19 cellular contexts compared by ENCODE assay signal in genomic region chr2:98710709-98711108, GRCh38. TPM values are rescaled to one million over a fixed set of nuclear protein-coding genes. Genes with fewer than 3 reads are reported as not detected.
DNase-seq lines count a peak whose midpoint lies in the region; ATAC-seq and TF ChIP-seq lines count a peak whose summit lies in the region.
"Had no signal": no experiment of that assay in that cellular context is flagged by ENCODE, and none has a peak within 500 bp of the region (broad histone marks: within the 10 kb centered on the region; RNA-seq: fewer than 3 reads in every experiment).

No MANE protein-coding gene starts in this region.

- peaks cover 32% of the 10 kb centered on the region for H3K36me3 Mint-ChIP-seq in activated CD4-positive, alpha-beta T cell treated with anti-CD3 and anti-CD28 coated beads, Interleukin-2, amount 10 ng/mL, durations not matched to agents 24 days and 14 days (ENCODE audit: low read depth)
- peaks cover 13% of the 10 kb centered on the region for H3K36me3 Mint-ChIP-seq in activated CD8-positive, alpha-beta T cell treated with anti-CD3 and anti-CD28 coated beads for 36 hours (ENCODE audit: low read depth)
- H3K36me3 Mint-ChIP-seq in naive thymus-derived CD8-positive, alpha-beta T cell = peaks cover 0 to 43% (median 4%) of the 10 kb centered on the region in 3 donors

- POLR2A ChIA-PET in activated CD8-positive, alpha-beta T cell treated with anti-CD3 and anti-CD28 coated beads for 36 hours (lab: Charles Lee) = interaction anchor here (0.6 to 2.4 kb wide), 6 partner anchors 9 to 102 kb away, joined by 3 to 8 read pairs (median 4); no protein-coding TSS in a partner anchor
- POLR2A ChIA-PET in naive thymus-derived CD8-positive, alpha-beta T cell (lab: Charles Lee) = interaction anchor here (1.2 to 3.1 kb wide), 3 partner anchors 50 to 60 kb away, joined by 4 to 17 read pairs (median 4); no protein-coding TSS in a partner anchor
- POLR2A ChIA-PET in RWPE1 (lab: Yijun Ruan, JAX; ENCODE audit: low non-redundant PET) = no interaction called here

- no peaks in the 10 kb centered on the region for H3K9me3 Mint-ChIP-seq in activated CD4-positive, alpha-beta T cell treated with anti-CD3 and anti-CD28 coated beads, Interleukin-2, amount 10 ng/mL, durations not matched to agents 24 days and 14 days
- no peaks in the 10 kb centered on the region for H3K9me3 Mint-ChIP-seq in activated CD8-positive, alpha-beta T cell treated with anti-CD3 and anti-CD28 coated beads for 36 hours
- no peaks in the 10 kb centered on the region for H3K9me3 Mint-ChIP-seq in naive thymus-derived CD8-positive, alpha-beta T cell

- H3K27ac ChIP-seq in RWPE1 = no peak overlapping the region
- H3K27ac ChIP-seq: PC-9, vagina had no signal

- CTCF ChIA-PET in activated CD8-positive, alpha-beta T cell treated with anti-CD3 and anti-CD28 coated beads for 36 hours (lab: Charles Lee) = interaction anchor here (0.9 to 2.4 kb wide), 5 partner anchors 10 to 112 kb away, joined by 3 to 9 read pairs (median 7); no protein-coding TSS in a partner anchor
- CTCF ChIA-PET in RWPE1 (lab: Yijun Ruan, JAX) = interaction anchor here (0.7 kb wide), 1 partner anchor 355 kb away, joined by 6 read pairs; no protein-coding TSS in a partner anchor

- peak overlapping the region; percentile 42 for H3K4me3 Mint-ChIP-seq in activated CD4-positive, alpha-beta T cell treated with anti-CD3 and anti-CD28 coated beads, Interleukin-2, amount 10 ng/mL, durations not matched to agents 24 days and 14 days
- H3K4me3 Mint-ChIP-seq in activated CD8-positive, alpha-beta T cell treated with anti-CD3 and anti-CD28 coated beads for 36 hours = peak overlapping the region; percentile 55
- peak overlapping the region; percentile 57 to 87 (median 74) for H3K4me3 Mint-ChIP-seq in naive thymus-derived CD8-positive, alpha-beta T cell

- intact Hi-C loops in activated CD4-positive, alpha-beta T cell treated with anti-CD3 and anti-CD28 coated beads, Interleukin-2, amount 10 ng/mL, durations not matched to agents 24 days and 14 days (cut with micrococcal nuclease) = loop anchor here (2.0 kb wide), 1 partner anchor 18 kb away; no protein-coding TSS in a partner anchor
- intact Hi-C loops in activated CD8-positive, alpha-beta T cell treated with anti-CD3 and anti-CD28 coated beads for 36 hours (cut with micrococcal nuclease) = no loop called here

- H3K27me3 Mint-ChIP-seq in activated CD4-positive, alpha-beta T cell treated with anti-CD3 and anti-CD28 coated beads, Interleukin-2, amount 10 ng/mL, durations not matched to agents 24 days and 14 days = no peaks in the 10 kb centered on the region
- no peaks in the 10 kb centered on the region for H3K27me3 Mint-ChIP-seq in activated CD8-positive, alpha-beta T cell treated with anti-CD3 and anti-CD28 coated beads for 36 hours
- H3K27me3 Mint-ChIP-seq in naive thymus-derived CD8-positive, alpha-beta T cell = no peaks in the 10 kb centered on the region

- no peak overlapping the region for H3K27ac Mint-ChIP-seq in activated CD4-positive, alpha-beta T cell treated with anti-CD3 and anti-CD28 coated beads, Interleukin-2, amount 10 ng/mL, durations not matched to agents 24 days and 14 days
- peak overlapping the region; percentile 85 for H3K27ac Mint-ChIP-seq in activated CD8-positive, alpha-beta T cell treated with anti-CD3 and anti-CD28 coated beads for 36 hours
- peak overlapping the region; percentile 70 to 95 (median 85) for H3K27ac Mint-ChIP-seq in naive thymus-derived CD8-positive, alpha-beta T cell

- H3K4me1 Mint-ChIP-seq in activated CD4-positive, alpha-beta T cell treated with anti-CD3 and anti-CD28 coated beads, Interleukin-2, amount 10 ng/mL, durations not matched to agents 24 days and 14 days = peaks cover 51% of the 10 kb centered on the region
- H3K4me1 Mint-ChIP-seq in activated CD8-positive, alpha-beta T cell treated with anti-CD3 and anti-CD28 coated beads for 36 hours (ENCODE audit: low read depth) = peaks cover 80% of the 10 kb centered on the region
- H3K4me1 Mint-ChIP-seq in naive thymus-derived CD8-positive, alpha-beta T cell = peaks cover 53 to 90% (median 86%) of the 10 kb centered on the region in 4 donors

- no peak for DNase-seq in activated CD4-positive, alpha-beta T cell treated with anti-CD3 and anti-CD28 coated beads, Interleukin-2, amount 10 ng/mL, durations not matched to agents 24 days and 14 days
- no peak for DNase-seq in activated CD4-positive, alpha-beta T cell treated with anti-CD3 and anti-CD28 coated beads, Interleukin-2, amount 50 U/mL, for 1 hour
- peak; percentile 85 for DNase-seq in KBM-7
- no peak for DNase-seq in activated CD8-positive, alpha-beta T cell treated with anti-CD3 and anti-CD28 coated beads for 36 hours
- no peak for DNase-seq in naive thymus-derived CD8-positive, alpha-beta T cell
- DNase-seq in NCI-H524 treated with DMSO at 0.1 percent for 48 hours (lab: John Stamatoyannopoulos, UW) = no peak
- no peak for DNase-seq in RWPE1 (ENCODE audit: low spot score)
- DNase-seq: ACHN; activated CD4-positive, alpha-beta T cell treated with anti-CD3 and anti-CD28 coated beads for 48 hours; activated gamma-delta T cell treated with Interleukin-2 at 50 U/mL for 16 hours; central memory CD4-positive, alpha-beta T cell; mammary epithelial cell; NCI-H446 treated with DMSO at 0.1 percent for 48 hours; nucleus accumbens; PC-9; stimulated activated naive CD4-positive, alpha-beta T cell had no signal

- ATAC-seq in activated CD8-positive, alpha-beta T cell treated with anti-CD3 and anti-CD28 coated beads for 36 hours = no peak
- ATAC-seq in naive thymus-derived CD8-positive, alpha-beta T cell = peak in 1 of 2 donors; percentile 15
- ATAC-seq in GM21825 (IDR thresholded peaks at IDR 0.05; ENCODE audit: unreplicated experiment) = no peak
- ATAC-seq: HepG2 had no signal

- in situ Hi-C loops in KBM-7 (cut with MboI; ENCODE audit: low pct_unique_long_range_greater_than_20kb, low sequenced_read_pairs) = no loop called here

- TF ChIP-seq CTCF in activated CD8-positive, alpha-beta T cell treated with anti-CD3 and anti-CD28 coated beads for 36 hours (IDR thresholded peaks at IDR 0.05) = no peak
- TF ChIP-seq CTCF in RWPE1 (conservative IDR thresholded peaks at IDR 0.05; ENCODE audit: low read depth) = no peak

RNA-seq across cellular contexts. Expression of gene MGAT4A, which starts 20.2 kb away (rescaled TPM):
- 48.8 and 49.2 TPM in 2 replicates for total RNA-seq in activated CD4-positive, alpha-beta T cell treated with anti-CD3 and anti-CD28 coated beads, Interleukin-2, amount 10 ng/mL, durations not matched to agents 24 days and 14 days
- total RNA-seq in activated CD8-positive, alpha-beta T cell treated with anti-CD3 and anti-CD28 coated beads for 36 hours = 10 to 100 TPM; 57.6 to 59.0 TPM
- 100 to 1,000 TPM; 291 to 295 TPM for total RNA-seq in naive thymus-derived CD8-positive, alpha-beta T cell
- 100 to 1,000 TPM; 285 to 350 (median 310) TPM for polyA plus RNA-seq in naive thymus-derived CD8-positive, alpha-beta T cell
